Comparison of ENCODE assay signal across 1 cellular context in the genomic region with DNA sequence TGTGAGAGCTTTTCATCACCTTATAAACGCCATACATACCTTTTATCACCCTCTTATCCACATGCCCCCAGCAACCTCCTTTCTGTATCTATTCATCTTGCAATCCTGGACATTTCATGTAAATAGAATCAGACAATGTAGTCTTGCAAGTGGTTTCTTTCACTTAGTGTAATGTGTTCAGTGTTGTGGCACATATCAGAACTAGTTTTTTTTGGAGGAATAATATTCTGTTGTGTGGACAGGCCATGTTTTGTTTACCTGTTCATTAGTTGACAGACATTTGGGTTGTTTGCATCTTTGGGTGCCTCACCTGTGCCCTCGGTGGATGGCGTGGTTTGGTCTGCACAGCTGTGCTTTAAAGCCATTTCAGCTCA.
TF ChIP-seq lines count a peak whose summit lies in the region.

No MANE protein-coding gene starts in this region.

TF ChIP-seq in endothelial cell of umbilical vein, 7 proteins besides CTCF, POLR2A, EP300 and RAD21:
- TF ChIP-seq POLR2AphosphoS5 (IDR thresholded peaks at IDR 0.05; ENCODE audit: insufficient read depth, low read depth, low read length) (no peak), JUN (IDR thresholded peaks at IDR 0.05; ENCODE audit: borderline replicate concordance, insufficient read depth, insufficient read length, low read depth) (no peak)
- TF ChIP-seq, protein P1, sequence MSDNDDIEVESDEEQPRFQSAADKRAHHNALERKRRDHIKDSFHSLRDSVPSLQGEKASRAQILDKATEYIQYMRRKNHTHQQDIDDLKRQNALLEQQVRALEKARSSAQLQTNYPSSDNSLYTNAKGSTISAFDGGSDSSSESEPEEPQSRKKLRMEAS (IDR thresholded peaks at IDR 0.05; ENCODE audit: insufficient read depth, insufficient read length): no peak
